In genomic region chr3:128053614-128054013, GRCh38 we compare ENCODE assay signal across 9 cellular contexts. TPM values are rescaled to one million over a fixed set of nuclear protein-coding genes. Genes with fewer than 3 reads are reported as not detected.
DNase-seq lines count a peak whose midpoint lies in the region; ATAC-seq and TF ChIP-seq lines count a peak whose summit lies in the region.
"Had no signal": no experiment of that assay in that cellular context is flagged by ENCODE, and none has a peak within 500 bp of the region (broad histone marks: within the 10 kb centered on the region; RNA-seq: fewer than 3 reads in every experiment).

No MANE protein-coding gene starts in this region.

- ATAC-seq in central memory CD8-positive, alpha-beta T cell (replicated peaks; ENCODE audit: extremely low read depth, poor library complexity, severe bottlenecking): no peak
- ATAC-seq in naive thymus-derived CD4-positive, alpha-beta T cell: no peak
- ATAC-seq in HG03280 (IDR thresholded peaks at IDR 0.05; ENCODE audit: unreplicated experiment): no peak

- no peaks in the 10 kb centered on the region for H3K36me3 Mint-ChIP-seq in IgD-negative memory B cell
- H3K36me3 Mint-ChIP-seq in central memory CD8-positive, alpha-beta T cell (ENCODE audit: insufficient read depth): peaks cover 44% of the 10 kb centered on the region
- H3K36me3 Mint-ChIP-seq in naive thymus-derived CD4-positive, alpha-beta T cell: peaks cover 0 to 33% (median 8%) of the 10 kb centered on the region in 5 donors

- no peak for DNase-seq in AG04450 (ENCODE audit: low read depth, low spot score)
- DNase-seq in central memory CD8-positive, alpha-beta T cell (ENCODE audit: low spot score in 2 of 2): no peak
- DNase-seq in naive thymus-derived CD4-positive, alpha-beta T cell: no peak
- DNase-seq in GM20000 (ENCODE audit: low spot score): no peak
- no peak for DNase-seq in ecto neural progenitor cell (ENCODE audit: low spot score)
- no peak for DNase-seq in amniotic stem cell (lab: John Stamatoyannopoulos, UW)
- DNase-seq: activated CD4-positive, alpha-beta T cell treated with anti-CD3 and anti-CD28 coated beads, Interleukin-2, amount 50 U/mL, for 48 hours had no signal

- H3K4me1 Mint-ChIP-seq in IgD-negative memory B cell: peaks cover 26 to 37% (median 34%) of the 10 kb centered on the region in 3 donors
- peaks cover 43% of the 10 kb centered on the region for H3K4me1 Mint-ChIP-seq in central memory CD8-positive, alpha-beta T cell
- peaks cover 36 to 44% (median 43%) of the 10 kb centered on the region in 7 donors for H3K4me1 Mint-ChIP-seq in naive thymus-derived CD4-positive, alpha-beta T cell

- H3K27ac Mint-ChIP-seq in IgD-negative memory B cell: peak overlapping the region; percentile 43 to 95 (median 94)
- peak overlapping the region; percentile 98 for H3K27ac Mint-ChIP-seq in central memory CD8-positive, alpha-beta T cell (ENCODE audit: low read depth)
- H3K27ac Mint-ChIP-seq in naive thymus-derived CD4-positive, alpha-beta T cell: peak overlapping the region; percentile 19 to 98 (median 96)

- CTCF ChIA-PET in AG04450 (lab: Charles Lee): interaction anchor here (0.5 to 1.7 kb wide), 3 partner anchors 15 to 402 kb away, joined by 3 to 7 read pairs (median 5); no protein-coding TSS in a partner anchor
- CTCF ChIA-PET in naive thymus-derived CD4-positive, alpha-beta T cell (lab: Charles Lee): no interaction called here

- H3K4me3 ChIP-seq in AG04450 (ENCODE audit: low read depth, low read length): peak overlapping the region; percentile 95
- peak overlapping the region; percentile 80 for H3K4me3 ChIP-seq in naive thymus-derived CD4-positive, alpha-beta T cell (ENCODE audit: low read length)

- intact Hi-C loops in naive thymus-derived CD4-positive, alpha-beta T cell (cut with micrococcal nuclease): loop anchor here (2.0 to 10.0 kb wide), 9 partner anchors 455 to 1579 kb away; partner anchors contain the start of genes CHCHD6 (in 1 of the 2), CNBP (in 1 of the 2), HMCES (in 1 of the 2) and MCM2 (in 1 of the 2)

- TF ChIP-seq CTCF in AG04450 (IDR thresholded peaks at IDR 0.05; ENCODE audit: low read depth, low read length) (no peak), GM20000 (IDR thresholded peaks at IDR 0.05; ENCODE audit: extremely low read depth, missing control alignments) (no peak)

- H3K9me3 ChIP-seq in AG04450 (ENCODE audit: control insufficient read depth, insufficient read depth, low read length): no peaks in the 10 kb centered on the region
- no peaks in the 10 kb centered on the region for H3K9me3 ChIP-seq in naive thymus-derived CD4-positive, alpha-beta T cell (ENCODE audit: control insufficient read depth in 2 of 3, low read length in 3 of 3)

- peaks cover 0 to 42% (median 3%) of the 10 kb centered on the region in 3 experiments for H3K36me3 ChIP-seq in naive thymus-derived CD4-positive, alpha-beta T cell (ENCODE audit: control insufficient read depth in 2 of 3, insufficient read depth in 3 of 3, low read length in 3 of 3)

- no peaks in the 10 kb centered on the region for H3K27me3 Mint-ChIP-seq in IgD-negative memory B cell
- H3K27me3 Mint-ChIP-seq in central memory CD8-positive, alpha-beta T cell: no peaks in the 10 kb centered on the region
- H3K27me3 Mint-ChIP-seq in naive thymus-derived CD4-positive, alpha-beta T cell: peaks cover 0 to 7% (median 0%) of the 10 kb centered on the region in 5 donors

- H3K9me3 Mint-ChIP-seq in IgD-negative memory B cell: no peaks in the 10 kb centered on the region
- no peaks in the 10 kb centered on the region for H3K9me3 Mint-ChIP-seq in central memory CD8-positive, alpha-beta T cell
- H3K9me3 Mint-ChIP-seq in naive thymus-derived CD4-positive, alpha-beta T cell: no peaks in the 10 kb centered on the region

- H3K27me3 ChIP-seq in AG04450 (ENCODE audit: control insufficient read depth, insufficient read depth, low read length): no peaks in the 10 kb centered on the region
- H3K27me3 ChIP-seq in naive thymus-derived CD4-positive, alpha-beta T cell (ENCODE audit: control insufficient read depth in 2 of 2, insufficient read depth in 2 of 2, low read length in 2 of 2): no peaks in the 10 kb centered on the region

- POLR2A ChIA-PET in AG04450 (lab: Yijun Ruan, JAX): no interaction called here
- POLR2A ChIA-PET in naive thymus-derived CD4-positive, alpha-beta T cell (lab: Charles Lee): interaction anchor here (0.7 to 0.9 kb wide), 2 partner anchors 70 to 661 kb away, joined by 3 to 5 read pairs; partner anchors contain the start of gene RUVBL1

- H3K4me3 Mint-ChIP-seq in IgD-negative memory B cell: peak overlapping the region; percentile 94 to 98 (median 96)
- peak overlapping the region; percentile 96 for H3K4me3 Mint-ChIP-seq in central memory CD8-positive, alpha-beta T cell
- peak overlapping the region; percentile 90 to 98 (median 96) for H3K4me3 Mint-ChIP-seq in naive thymus-derived CD4-positive, alpha-beta T cell

- peak overlapping the region; percentile 31 for H3K27ac ChIP-seq in AG04450 (ENCODE audit: low read depth, low read length)
- H3K27ac ChIP-seq in naive thymus-derived CD4-positive, alpha-beta T cell (ENCODE audit: low read depth, low read length): peak overlapping the region; percentile 95

- H3K4me1 ChIP-seq in naive thymus-derived CD4-positive, alpha-beta T cell (ENCODE audit: control insufficient read depth in 2 of 2, insufficient read depth in 2 of 2, low read length in 2 of 2): peaks cover 28 to 37% of the 10 kb centered on the region in 2 donors

RNA-seq across cellular contexts. Expression of gene SEC61A1, which starts 1.4 kb away (rescaled TPM):
- polyA plus RNA-seq in AG04450 (2011; rRNA removed) (543 and 639 TPM in 2 replicates), IgD-negative memory B cell (79.2 TPM)
- polyA minus RNA-seq in AG04450 (2011; rRNA and poly(A)+ RNA removed): 729 and 763 TPM in 2 replicates
- total RNA-seq in naive thymus-derived CD4-positive, alpha-beta T cell: 100 to 1,000 TPM; 110 to 219 (median 132) TPM
- polyA plus RNA-seq in naive thymus-derived CD4-positive, alpha-beta T cell: 100 to 1,000 TPM in 1 of 2 donors, 10 to 100 TPM in 1; 94.8 to 117 TPM
